In the genomic region with DNA sequence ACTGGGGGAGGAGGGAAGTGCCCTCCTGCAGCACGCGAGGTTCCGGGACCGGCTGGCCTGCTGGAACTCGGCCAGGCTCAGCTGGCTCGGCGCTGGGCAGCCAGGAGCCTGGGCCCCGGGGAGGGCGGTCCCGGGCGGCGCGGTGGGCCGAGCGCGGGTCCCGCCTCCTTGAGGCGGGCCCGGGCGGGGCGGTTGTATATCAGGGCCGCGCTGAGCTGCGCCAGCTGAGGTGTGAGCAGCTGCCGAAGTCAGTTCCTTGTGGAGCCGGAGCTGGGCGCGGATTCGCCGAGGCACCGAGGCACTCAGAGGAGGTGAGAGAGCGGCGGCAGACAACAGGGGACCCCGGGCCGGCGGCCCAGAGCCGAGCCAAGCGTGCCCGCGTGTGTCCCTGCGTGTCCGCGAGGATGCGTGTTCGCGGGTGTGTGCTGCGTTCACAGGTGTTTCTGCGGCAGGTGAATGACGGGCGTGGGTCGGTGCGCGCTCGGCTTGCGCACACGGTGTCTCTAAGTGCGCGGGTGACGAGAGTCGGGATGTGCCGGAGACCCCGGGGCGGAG, we compare ENCODE assay signal across 8 cellular contexts. TPM values are rescaled to one million over a fixed set of nuclear protein-coding genes. Genes with fewer than 3 reads are reported as not detected.
DNase-seq lines count a peak whose midpoint lies in the region; ATAC-seq and TF ChIP-seq lines count a peak whose summit lies in the region.

Gene CDKN1A (plus strand): TSS at position 227 of the 555 bp plus-strand sequence. CDS start 5,388 bp downstream, outside the sequence.

- DNase-seq in GM06990 (ENCODE audit: extremely low read depth, insufficient read length) (peak; percentile 91), NCI-H146 (lab: John Stamatoyannopoulos, UW) (peak; percentile 93), T-helper 17 cell (peak; percentile 68 to 73 (median 73)), right atrium auricular region (ENCODE audit: low spot score) (peak; percentile 95), pulmonary artery endothelial cell (ENCODE audit: low read depth, low spot score) (peak; percentile 77), uterus (peak; percentile 90 to 92)

- TF ChIP-seq POLR2A in uterus (IDR thresholded peaks at IDR 0.05) = peak; percentile 99 to 100

- peaks cover 28% of the 10 kb centered on the region for H3K4me1 Mint-ChIP-seq in T-helper 17 cell

- H3K27ac Mint-ChIP-seq in T-helper 17 cell = peak within 1 kb of the TSS; percentile 98

- H3K36me3 ChIP-seq in GM06990 (ENCODE audit: control insufficient read depth, insufficient read depth, low read length) (peaks cover 24% of the 10 kb centered on the region), right atrium auricular region (peaks cover 14% of the 10 kb centered on the region), uterus (no peaks in the 10 kb centered on the region)

- H3K27ac ChIP-seq in angular gyrus (ENCODE audit: low read depth, low read length) = peak within 1 kb of the TSS; percentile 89
- peak within 1 kb of the TSS; percentile 99 for H3K27ac ChIP-seq in right atrium auricular region
- H3K27ac ChIP-seq in uterus = peak within 1 kb of the TSS; percentile 100

- peak within 1 kb of the TSS; percentile 80 for H3K4me3 ChIP-seq in GM06990 (replicated peaks; ENCODE audit: low read depth, low read length)
- H3K4me3 ChIP-seq in right atrium auricular region = peak within 1 kb of the TSS; percentile 85 to 88
- peak within 1 kb of the TSS; percentile 73 to 94 for H3K4me3 ChIP-seq in uterus

- H3K27me3 ChIP-seq in GM06990 (replicated peaks; ENCODE audit: control insufficient read depth, insufficient read depth, low read length) (no peaks in the 10 kb centered on the region), right atrium auricular region (no peaks in the 10 kb centered on the region), uterus (no peaks in the 10 kb centered on the region)

- peaks cover 0 to 46% of the 10 kb centered on the region in 2 donors for H3K4me1 ChIP-seq in right atrium auricular region
- peaks cover 0 to 5% of the 10 kb centered on the region in 2 donors for H3K4me1 ChIP-seq in uterus

- intact Hi-C loops in uterus (cut with DNase I; ENCODE audit: low total_unique reads) = no loop called here

- H3K4me3 Mint-ChIP-seq in T-helper 17 cell = peak within 1 kb of the TSS; percentile 92

- no peaks in the 10 kb centered on the region for H3K9me3 ChIP-seq in T-helper 17 cell (ENCODE audit: control insufficient read depth, low read length, poor library complexity, severe bottlenecking)
- H3K9me3 ChIP-seq in right atrium auricular region = no peaks in the 10 kb centered on the region
- H3K9me3 ChIP-seq in uterus = no peaks in the 10 kb centered on the region

- no peak for TF ChIP-seq CTCF in GM06990 (IDR thresholded peaks at IDR 0.05; ENCODE audit: insufficient read depth, low read length, poor library complexity, severe bottlenecking)
- peak in 1 of 2 donors; percentile 17 for TF ChIP-seq CTCF in right atrium auricular region (IDR thresholded peaks at IDR 0.05)
- peak in 2 of 4 experiments; percentile 40 to 43 for TF ChIP-seq CTCF in uterus (IDR thresholded peaks at IDR 0.05)

- ATAC-seq in HG02759 (IDR thresholded peaks at IDR 0.05; ENCODE audit: unreplicated experiment) (peak; percentile 61), T-helper 17 cell (peak; percentile 45)

- H3K36me3 Mint-ChIP-seq in T-helper 17 cell (ENCODE audit: low read depth) = no peaks in the 10 kb centered on the region

- no peaks in the 10 kb centered on the region for H3K27me3 Mint-ChIP-seq in T-helper 17 cell

RNA-seq across cellular contexts. Expression of gene CDKN1A, which starts in this region (rescaled TPM):
- total RNA-seq in T-helper 17 cell (100 to 1,000 TPM; 180 to 255 TPM), right atrium auricular region (100 to 1,000 TPM in 1 of 2 donors, 10 to 100 TPM in 1; 63.8 to 128 TPM), pulmonary artery endothelial cell (133 and 135 TPM in 2 replicates), uterus (100 to 1,000 TPM in 1 of 4 donors, 10 to 100 TPM in 2, 1 to 10 TPM in 1; 8.8 to 119 (median 75.8) TPM)

Comparison
In these comparisons a context has a peak if more than half of its experiments do, and no peak if none do; other contexts are left out.
1. Peak in every context shown above with its lines: DNase-seq, ATAC-seq, H3K4me3 ChIP-seq and H3K27ac ChIP-seq.